ENCODE assay signal across 8 cellular contexts in genomic region chr19:2610637-2611482, GRCh38.
DNase-seq lines count a peak whose midpoint lies in the region; ATAC-seq, FAIRE-seq and TF ChIP-seq lines count a peak whose summit lies in the region.

No MANE protein-coding gene starts in this region.

- peak; percentile 67 for DNase-seq in DMS153 treated with DMSO at 0.1 percent for 48 hours (lab: John Stamatoyannopoulos, UW; ENCODE audit: unreplicated experiment)
- peak; percentile 62 for DNase-seq in GOT3 (lab: John Stamatoyannopoulos, UW)
- peak; percentile 58 for DNase-seq in NCI-H1436 (lab: John Stamatoyannopoulos, UW)
- DNase-seq in activated B cell treated with CpG ODN at 0.5 μM for 24 hours: peak; percentile 89
- peak; percentile 95 to 98 for DNase-seq in cardiac fibroblast (ENCODE audit: low read depth in 2 of 2)
- no peak for DNase-seq in keratinocyte (ENCODE audit: low read depth, low spot score)
- peak; percentile 91 for DNase-seq in stimulated activated CD4-positive, alpha-beta T cell treated with anti-CD3 and anti-CD28 coated beads, Interleukin-12 subunit alpha, Interleukin-12 subunit beta, amount 100 ng/mL, for 4 hours

- H3K4me3 Mint-ChIP-seq in activated B cell treated with CpG ODN at 0.5 μM for 24 hours: peak overlapping the region; percentile 89

- H3K36me3 ChIP-seq in keratinocyte (ENCODE audit: control insufficient read depth in 2 of 2, extremely low read depth in 1 of 2, insufficient read depth in 2 of 2, low read length in 2 of 2): no peaks in the 10 kb centered on the region

- CTCF ChIA-PET in activated B cell treated with CpG ODN at 0.5 μM for 24 hours (lab: Charles Lee): interaction anchor here (0.8 to 16.3 kb wide), 24 partner anchors 10 to 333 kb away, joined by 3 to 336 read pairs (median 5); partner anchors contain the start of genes GADD45B and LMNB2

- no peak overlapping the region for H3K27ac ChIP-seq in keratinocyte (ENCODE audit: control insufficient read depth, insufficient read depth, low read length)

- POLR2A ChIA-PET in activated B cell treated with CpG ODN at 0.5 μM for 24 hours (lab: Charles Lee): interaction anchor here (0.5 to 29.7 kb wide), 25 partner anchors 8 to 1199 kb away, joined by 3 to 979 read pairs (median 4); partner anchors contain the start of genes GADD45B, LMNB2, PLEKHJ1 and TIMM13

- H3K27me3 ChIP-seq in keratinocyte (ENCODE audit: control insufficient read depth, extremely low read depth, insufficient read depth, low read length): peaks cover 4% of the 10 kb centered on the region

- no peaks in the 10 kb centered on the region for H3K9me3 ChIP-seq in keratinocyte (ENCODE audit: control insufficient read depth, low read depth, low read length)

- intact Hi-C loops in activated B cell treated with CpG ODN at 0.5 μM for 24 hours (cut with micrococcal nuclease): loop anchor here (1.0 to 10.0 kb wide), 7 partner anchors 7 to 756 kb away; partner anchors contain the start of genes PLEKHJ1, SF3A2 and TIMM13

- H3K9me3 Mint-ChIP-seq in activated B cell treated with CpG ODN at 0.5 μM for 24 hours: no peaks in the 10 kb centered on the region

- peak overlapping the region; percentile 86 for H2AFZ ChIP-seq in keratinocyte (ENCODE audit: control insufficient read depth, low read length)

- H3K4me3 ChIP-seq in cardiac fibroblast (replicated peaks in 1 of 2; ENCODE audit: low read depth in 2 of 2, low read length in 2 of 2) (peak overlapping the region; percentile 21 to 36), keratinocyte (ENCODE audit: control insufficient read depth in 2 of 3, extremely low read depth in 1 of 3, insufficient read depth in 2 of 3, low read depth in 1 of 3, low read length in 3 of 3) (peak overlapping the region; percentile 18 to 51 (median 44))

- no peaks in the 10 kb centered on the region for H3K79me2 ChIP-seq in keratinocyte (ENCODE audit: control insufficient read depth, insufficient read depth, low read length)

- peak overlapping the region; percentile 94 for H3K27ac Mint-ChIP-seq in activated B cell treated with CpG ODN at 0.5 μM for 24 hours

- TF ChIP-seq CTCF in activated B cell treated with CpG ODN at 0.5 μM for 24 hours (IDR thresholded peaks at IDR 0.05) (peak; percentile 52), cardiac fibroblast (IDR thresholded peaks at IDR 0.05; ENCODE audit: low read depth, low read length) (peak; percentile 97), keratinocyte (optimal IDR thresholded peaks at IDR 0.05 in 1 of 3, IDR thresholded peaks at IDR 0.05 in 1 of 3, conservative IDR thresholded peaks at IDR 0.05 in 1 of 3; ENCODE audit: extremely low read depth in 1 of 3, insufficient read depth in 2 of 3, low read length in 3 of 3) (peak; percentile 85 to 99 (median 99))

- peak; percentile 89 for FAIRE-seq in keratinocyte (lab: Jason Lieb, UNC)

- no peaks in the 10 kb centered on the region for H4K20me1 ChIP-seq in keratinocyte (ENCODE audit: control insufficient read depth, extremely low read depth, insufficient read depth, low read length)

- dilution Hi-C loops in keratinocyte (cut with MboI; ENCODE audit: extremely low pct_ligation_motif_present, low sequenced_read_pairs): no loop called here

- no peaks in the 10 kb centered on the region for H3K27me3 Mint-ChIP-seq in activated B cell treated with CpG ODN at 0.5 μM for 24 hours

- H3K4me2 ChIP-seq in keratinocyte (ENCODE audit: control insufficient read depth, extremely low read depth, insufficient read depth, low read depth, low read length): peak overlapping the region; percentile 66

- ATAC-seq in activated B cell treated with CpG ODN at 0.5 μM for 24 hours (ENCODE audit: low read depth) (peak; percentile 43), HG03520 (IDR thresholded peaks at IDR 0.05; ENCODE audit: unreplicated experiment) (no peak)

- peaks cover 4% of the 10 kb centered on the region for H3K36me3 Mint-ChIP-seq in activated B cell treated with CpG ODN at 0.5 μM for 24 hours (ENCODE audit: low read depth)

- no peaks in the 10 kb centered on the region for H3K4me1 ChIP-seq in keratinocyte (ENCODE audit: control insufficient read depth, extremely low read depth, insufficient read depth, low read length)

- H3K9me1 ChIP-seq in keratinocyte (ENCODE audit: control insufficient read depth, extremely low read depth, insufficient read depth, low read length): no peaks in the 10 kb centered on the region

- H3K4me1 Mint-ChIP-seq in activated B cell treated with CpG ODN at 0.5 μM for 24 hours: peaks cover 86% of the 10 kb centered on the region

- H3K9ac ChIP-seq in keratinocyte (ENCODE audit: control insufficient read depth, extremely low read depth, insufficient read depth, low read length): peak overlapping the region; percentile 44
